Comparison of ENCODE assay signal across 8 cellular contexts in genomic region chr4:166594326-166594946, GRCh38.
DNase-seq lines count a peak whose midpoint lies in the region; ATAC-seq and TF ChIP-seq lines count a peak whose summit lies in the region.

No MANE protein-coding gene starts in this region.

- H3K27ac Mint-ChIP-seq in endodermal cell: no peak overlapping the region

- no peak overlapping the region for H3K4me2 ChIP-seq in parathyroid adenoma (ENCODE audit: low read length)

- H2AFZ ChIP-seq in parathyroid adenoma: no peak overlapping the region

- POLR2A ChIA-PET in AG04450 (lab: Yijun Ruan, JAX): no interaction called here

- H3K27me3 Mint-ChIP-seq in endodermal cell (ENCODE audit: insufficient read depth): no peaks in the 10 kb centered on the region

- H3K27me3 ChIP-seq in AG04450 (ENCODE audit: control insufficient read depth, insufficient read depth, low read length): no peaks in the 10 kb centered on the region
- no peaks in the 10 kb centered on the region for H3K27me3 ChIP-seq in endodermal cell (ENCODE audit: control insufficient read depth, insufficient read depth, low read length, poor library complexity, severe bottlenecking)
- no peaks in the 10 kb centered on the region for H3K27me3 ChIP-seq in parathyroid adenoma (ENCODE audit: control insufficient read depth, insufficient read depth, low read length)

- H3K4me3 Mint-ChIP-seq in endodermal cell: no peak overlapping the region

- ATAC-seq in GM18502 (IDR thresholded peaks at IDR 0.05; ENCODE audit: poor library complexity, unreplicated experiment): peak; percentile 75
- peak; percentile 69 for ATAC-seq in HG03095 (IDR thresholded peaks at IDR 0.05; ENCODE audit: unreplicated experiment)
- ATAC-seq in HG02623 (IDR thresholded peaks at IDR 0.05; ENCODE audit: unreplicated experiment): no peak
- no peak for ATAC-seq in HG03571 (IDR thresholded peaks at IDR 0.05; ENCODE audit: unreplicated experiment)

- H3K4me1 ChIP-seq in endodermal cell (ENCODE audit: control insufficient read depth, insufficient read depth, low read length): no peaks in the 10 kb centered on the region
- no peaks in the 10 kb centered on the region for H3K4me1 ChIP-seq in parathyroid adenoma

- CTCF ChIA-PET in AG04450 (lab: Charles Lee): interaction anchor here (0.7 to 4.0 kb wide), 9 partner anchors 31 to 1100 kb away, joined by 3 to 59 read pairs (median 5); no protein-coding TSS in a partner anchor

- H3K4me3 ChIP-seq in AG04450 (ENCODE audit: low read depth, low read length) (no peak overlapping the region), endodermal cell (ENCODE audit: low read length) (no peak overlapping the region), parathyroid adenoma (ENCODE audit: low read depth, low read length) (no peak overlapping the region)

- peak; percentile 58 for TF ChIP-seq CTCF in AG04450 (IDR thresholded peaks at IDR 0.05; ENCODE audit: low read depth, low read length)
- TF ChIP-seq CTCF in endodermal cell (conservative IDR thresholded peaks at IDR 0.05): peak; percentile 91
- TF ChIP-seq CTCF in parathyroid adenoma (IDR thresholded peaks at IDR 0.05): peak; percentile 24

- H3K36me3 ChIP-seq in endodermal cell (ENCODE audit: control insufficient read depth, insufficient read depth, low read length) (no peaks in the 10 kb centered on the region), parathyroid adenoma (ENCODE audit: control insufficient read depth, insufficient read depth, low read length) (no peaks in the 10 kb centered on the region)

- H3K9me3 ChIP-seq in AG04450 (ENCODE audit: control insufficient read depth, insufficient read depth, low read length) (peaks cover 3% of the 10 kb centered on the region; the same call in 1 of the 2 replicates), endodermal cell (ENCODE audit: control insufficient read depth, low read length) (no peaks in the 10 kb centered on the region), parathyroid adenoma (ENCODE audit: control insufficient read depth, low read length) (no peaks in the 10 kb centered on the region)

- H3K4me1 Mint-ChIP-seq in endodermal cell: peaks cover 8% of the 10 kb centered on the region

- H3K36me3 Mint-ChIP-seq in endodermal cell (ENCODE audit: low read depth): no peaks in the 10 kb centered on the region

- DNase-seq in AG04450 (ENCODE audit: low read depth, low spot score) (no peak), NCI-H748 (lab: John Stamatoyannopoulos, UW; ENCODE audit: unreplicated experiment) (peak; percentile 78), endodermal cell (peak; percentile 85)

- H3K9me3 Mint-ChIP-seq in endodermal cell: no peaks in the 10 kb centered on the region

- WGBS in endodermal cell (ENCODE audit: insufficient coverage in 1 of 2, insufficient read length in 1 of 2), 2 experiments: no CpG with 5 or more reads among the region's 1 CpG

- H3K9ac ChIP-seq in endodermal cell (ENCODE audit: extremely low read depth, low read length, poor library complexity, severe bottlenecking): no peak overlapping the region
- H3K9ac ChIP-seq in parathyroid adenoma: no peak overlapping the region

- no peak overlapping the region for H3K27ac ChIP-seq in AG04450 (ENCODE audit: low read depth, low read length)
- no peak overlapping the region for H3K27ac ChIP-seq in endodermal cell (ENCODE audit: low read depth, low read length)
- H3K27ac ChIP-seq in parathyroid adenoma: no peak overlapping the region

- H3K79me2 ChIP-seq in parathyroid adenoma: no peaks in the 10 kb centered on the region

Comparison
In these comparisons a context has a peak if more than half of its experiments do, and no peak if none do; other contexts are left out.
1. CTCF ChIP-seq: peak in every context shown above with its lines; median percentile 91 in endodermal cell; 58 in AG04450; 24 in parathyroid adenoma.
2. ATAC-seq: peak in GM18502 (single experiment) and HG03095 (single experiment); none in HG02623 (single experiment) and HG03571 (single experiment).